In genomic region chr10:24249829-24250415, GRCh38 we compare ENCODE assay signal across 1 cellular context.
TF ChIP-seq lines count a peak whose summit lies in the region.

No MANE protein-coding gene starts in this region.

TF ChIP-seq in H1, 55 proteins besides CTCF, POLR2A, EP300 and RAD21 (continued from another document):
- TF ChIP-seq CEBPB (IDR thresholded peaks at IDR 0.05; ENCODE audit: low read depth, low read length) (no peak), GTF2F1 (IDR thresholded peaks at IDR 0.05; ENCODE audit: borderline replicate concordance, low read depth, low read length) (no peak), KDM4A (IDR thresholded peaks at IDR 0.05; ENCODE audit: low read depth, low read length, severe bottlenecking) (no peak)
TF ChIP-seq in H1: peak in this region for 0.
